ENCODE assay signal across 17 cellular contexts in genomic region chr9:27453860-27454553, GRCh38.
DNase-seq lines count a peak whose midpoint lies in the region; ATAC-seq and TF ChIP-seq lines count a peak whose summit lies in the region.
"Had no signal": no experiment of that assay in that cellular context is flagged by ENCODE, and none has a peak within 500 bp of the region (broad histone marks: within the 10 kb centered on the region; RNA-seq: fewer than 3 reads in every experiment).

No MANE protein-coding gene starts in this region.

- no peak overlapping the region for H3K27ac Mint-ChIP-seq in activated CD8-positive, alpha-beta T cell treated with anti-CD3 and anti-CD28 coated beads, Interleukin-2, amount 10 ng/mL, durations not matched to agents 7 days and 5 days
- no peak overlapping the region for H3K27ac Mint-ChIP-seq in CD8-positive, alpha-beta memory T cell

- H3K4me2 ChIP-seq in SK-N-SH (no peak overlapping the region), smooth muscle cell (no peak overlapping the region)

- DNase-seq in SK-N-SH = no peak
- DNase-seq in esophagus squamous epithelium (lab: John Stamatoyannopoulos, UW) = no peak
- DNase-seq in smooth muscle cell (lab: John Stamatoyannopoulos, UW; ENCODE audit: unreplicated experiment) = no peak
- no peak for DNase-seq in activated naive CD4-positive, alpha-beta T cell treated with Interleukin-2 at 50 U/mL for 16 hours
- no peak for DNase-seq in activated CD8-positive, alpha-beta T cell treated with anti-CD3 and anti-CD28 coated beads, Interleukin-2, amount 10 ng/mL, durations not matched to agents 7 days and 5 days
- DNase-seq in upper lobe of left lung = no peak
- no peak for DNase-seq in CD8-positive, alpha-beta memory T cell
- DNase-seq: AML-193; KBM-7; NCI-H1436 treated with DMSO at 0.1 percent for 48 hours; NCI-H2029 treated with DMSO at 0.1 percent for 48 hours; NCI-H2171 treated with DMSO at 0.1 percent for 48 hours; NCI-H446 treated with DMSO at 0.1 percent for 48 hours; NK-92 treated with Interleukin-12 subunit alpha and Interleukin-12 subunit beta, amount 100 ng/mL, for 24 hours; RPMI8226 had no signal

- H4K20me1 ChIP-seq in SK-N-SH (ENCODE audit: insufficient read depth) = no peaks in the 10 kb centered on the region
- H4K20me1 ChIP-seq in smooth muscle cell (ENCODE audit: low read depth) = no peaks in the 10 kb centered on the region

- H3K4me1 Mint-ChIP-seq in activated CD8-positive, alpha-beta T cell treated with anti-CD3 and anti-CD28 coated beads, Interleukin-2, amount 10 ng/mL, durations not matched to agents 7 days and 5 days (ENCODE audit: low read depth) = peaks cover 21% of the 10 kb centered on the region
- H3K4me1 Mint-ChIP-seq in CD8-positive, alpha-beta memory T cell = peaks cover 0 to 8% (median 5%) of the 10 kb centered on the region in 3 donors

- CTCF ChIA-PET in SK-N-SH (lab: Yijun Ruan, JAX) = no interaction called here
- CTCF ChIA-PET in activated CD8-positive, alpha-beta T cell treated with anti-CD3 and anti-CD28 coated beads, Interleukin-2, amount 10 ng/mL, durations not matched to agents 7 days and 5 days (lab: Charles Lee) = no interaction called here
- CTCF ChIA-PET in CD8-positive, alpha-beta memory T cell (lab: Charles Lee) = no interaction called here

- H3K27me3 ChIP-seq in SK-N-SH (ENCODE audit: insufficient read depth) = no peaks in the 10 kb centered on the region
- no peaks in the 10 kb centered on the region for H3K27me3 ChIP-seq in esophagus squamous epithelium
- no peaks in the 10 kb centered on the region for H3K27me3 ChIP-seq in smooth muscle cell (ENCODE audit: low read depth)
- H3K27me3 ChIP-seq in upper lobe of left lung = no peaks in the 10 kb centered on the region
- no peaks in the 10 kb centered on the region for H3K27me3 ChIP-seq in CD8-positive, alpha-beta memory T cell (ENCODE audit: insufficient read depth, low read length, poor library complexity, severe bottlenecking)

- 81% methylated on average over 6 of the region's 6 CpGs for WGBS in SK-N-SH (ENCODE audit: low lambda C conversion rate)
- 54 to 78% methylated on average over 6 of the region's 6 CpGs for WGBS in esophagus squamous epithelium, 2 donors
- 73% methylated on average over 6 of the region's 6 CpGs for WGBS in smooth muscle cell (ENCODE audit: low lambda C conversion rate)
- WGBS in upper lobe of left lung, 2 donors = 72 to 76% methylated on average over 6 of the region's 6 CpGs

- H3K79me2 ChIP-seq in SK-N-SH (ENCODE audit: insufficient read depth) (no peaks in the 10 kb centered on the region), smooth muscle cell (ENCODE audit: low read depth) (no peaks in the 10 kb centered on the region)

- TF ChIP-seq RAD21 in SK-N-SH (IDR thresholded peaks at IDR 0.05; ENCODE audit: low read length) = no peak

- H3K9ac ChIP-seq in SK-N-SH (no peak overlapping the region), smooth muscle cell (ENCODE audit: low read depth) (no peak overlapping the region)

- H3K27ac ChIP-seq in SK-N-SH (ENCODE audit: low read depth in 2 of 2, low read length in 1 of 2) = no peak overlapping the region
- H3K27ac ChIP-seq in esophagus squamous epithelium = peak overlapping the region in 3 of 4 donors; percentile 7 to 22 (median 16)
- peak overlapping the region; percentile 14 for H3K27ac ChIP-seq in smooth muscle cell (ENCODE audit: low read depth)
- H3K27ac ChIP-seq in upper lobe of left lung = no peak overlapping the region
- no peak overlapping the region for H3K27ac ChIP-seq in CD8-positive, alpha-beta memory T cell (ENCODE audit: low read depth, low read length)

- no peak overlapping the region for H3K4me3 Mint-ChIP-seq in activated CD8-positive, alpha-beta T cell treated with anti-CD3 and anti-CD28 coated beads, Interleukin-2, amount 10 ng/mL, durations not matched to agents 7 days and 5 days
- H3K4me3 Mint-ChIP-seq in CD8-positive, alpha-beta memory T cell = no peak overlapping the region

- no peaks in the 10 kb centered on the region for H3F3A ChIP-seq in SK-N-SH (replicated peaks; ENCODE audit: insufficient read depth)
- H3F3A ChIP-seq in smooth muscle cell (ENCODE audit: low read depth) = no peaks in the 10 kb centered on the region

- ATAC-seq in HG02610 (IDR thresholded peaks at IDR 0.05; ENCODE audit: unreplicated experiment) (peak; percentile 38), upper lobe of left lung (ENCODE audit: low FRiP score in 2 of 2) (no peak)
- no peak for ATAC-seq in activated CD8-positive, alpha-beta T cell treated with anti-CD3 and anti-CD28 coated beads, Interleukin-2, amount 10 ng/mL, durations not matched to agents 7 days and 5 days

- H3K36me3 ChIP-seq in SK-N-SH (replicated peaks in 1 of 2; ENCODE audit: control insufficient read depth in 1 of 2, insufficient read depth in 2 of 2, low read length in 1 of 2) (no peaks in the 10 kb centered on the region), esophagus squamous epithelium (peaks cover 0 to 6% (median 2%) of the 10 kb centered on the region in 3 donors), smooth muscle cell (ENCODE audit: low read depth) (no peaks in the 10 kb centered on the region), upper lobe of left lung (no peaks in the 10 kb centered on the region)
- H3K36me3 ChIP-seq in CD8-positive, alpha-beta memory T cell (ENCODE audit: insufficient read depth, low read length) = no peaks in the 10 kb centered on the region

- POLR2A ChIA-PET in SK-N-SH (lab: Yijun Ruan, JAX) = no interaction called here
- POLR2A ChIA-PET in activated CD8-positive, alpha-beta T cell treated with anti-CD3 and anti-CD28 coated beads, Interleukin-2, amount 10 ng/mL, durations not matched to agents 7 days and 5 days (lab: Charles Lee) = no interaction called here
- POLR2A ChIA-PET in CD8-positive, alpha-beta memory T cell (lab: Charles Lee) = no interaction called here

- no peaks in the 10 kb centered on the region for H3K27me3 Mint-ChIP-seq in activated CD8-positive, alpha-beta T cell treated with anti-CD3 and anti-CD28 coated beads, Interleukin-2, amount 10 ng/mL, durations not matched to agents 7 days and 5 days (ENCODE audit: low read depth)
- no peaks in the 10 kb centered on the region for H3K27me3 Mint-ChIP-seq in CD8-positive, alpha-beta memory T cell

- peaks cover 11% of the 10 kb centered on the region for H3K36me3 Mint-ChIP-seq in activated CD8-positive, alpha-beta T cell treated with anti-CD3 and anti-CD28 coated beads, Interleukin-2, amount 10 ng/mL, durations not matched to agents 7 days and 5 days (ENCODE audit: low read depth)
- peaks cover 0 to 10% (median 0%) of the 10 kb centered on the region in 3 donors for H3K36me3 Mint-ChIP-seq in CD8-positive, alpha-beta memory T cell

- no peaks in the 10 kb centered on the region for H3K9me3 ChIP-seq in SK-N-SH
- no peaks in the 10 kb centered on the region for H3K9me3 ChIP-seq in esophagus squamous epithelium
- H3K9me3 ChIP-seq in smooth muscle cell (replicated peaks; ENCODE audit: low read depth) = no peaks in the 10 kb centered on the region
- no peaks in the 10 kb centered on the region for H3K9me3 ChIP-seq in upper lobe of left lung
- H3K9me3 ChIP-seq in CD8-positive, alpha-beta memory T cell (ENCODE audit: low read length) = no peaks in the 10 kb centered on the region
- H3K9me3 ChIP-seq: HAP-1 had no signal

- no peaks in the 10 kb centered on the region for H3K4me1 ChIP-seq in SK-N-SH (ENCODE audit: control insufficient read depth in 1 of 2, insufficient read depth in 2 of 2, low read depth in 1 of 2, low read length in 1 of 2)
- H3K4me1 ChIP-seq in esophagus squamous epithelium = peaks cover 0 to 34% (median 13%) of the 10 kb centered on the region in 3 donors
- H3K4me1 ChIP-seq in smooth muscle cell (ENCODE audit: low read depth) = peaks cover 15% of the 10 kb centered on the region
- peaks cover 0 to 10% (median 6%) of the 10 kb centered on the region in 4 donors for H3K4me1 ChIP-seq in upper lobe of left lung
- H3K4me1 ChIP-seq in CD8-positive, alpha-beta memory T cell (ENCODE audit: insufficient read depth, low read length) = peaks cover 10% of the 10 kb centered on the region

- no peaks in the 10 kb centered on the region for H3K9me3 Mint-ChIP-seq in activated CD8-positive, alpha-beta T cell treated with anti-CD3 and anti-CD28 coated beads, Interleukin-2, amount 10 ng/mL, durations not matched to agents 7 days and 5 days (ENCODE audit: insufficient read depth)
- no peaks in the 10 kb centered on the region for H3K9me3 Mint-ChIP-seq in CD8-positive, alpha-beta memory T cell

- no peaks in the 10 kb centered on the region for H3K9me2 ChIP-seq in SK-N-SH

- H2AFZ ChIP-seq in SK-N-SH (ENCODE audit: low read depth) = no peak overlapping the region
- H2AFZ ChIP-seq in smooth muscle cell (ENCODE audit: low read depth) = no peak overlapping the region

- TF ChIP-seq EP300 in SK-N-SH (IDR thresholded peaks at IDR 0.05; ENCODE audit: borderline replicate concordance in 1 of 2, low read depth in 1 of 2, low read length in 1 of 2) (no peak), upper lobe of left lung (IDR thresholded peaks at IDR 0.05) (no peak)

- H3K4me3 ChIP-seq in SK-N-SH (ENCODE audit: low read depth in 2 of 2, low read length in 1 of 2) = no peak overlapping the region
- H3K4me3 ChIP-seq in esophagus squamous epithelium = no peak overlapping the region
- no peak overlapping the region for H3K4me3 ChIP-seq in smooth muscle cell
- H3K4me3 ChIP-seq in upper lobe of left lung = no peak overlapping the region
- H3K4me3 ChIP-seq in CD8-positive, alpha-beta memory T cell (ENCODE audit: low read length) = no peak overlapping the region
- H3K4me3 ChIP-seq: HAP-1 had no signal

- TF ChIP-seq CTCF in SK-N-SH (IDR thresholded peaks at IDR 0.05) (no peak), esophagus squamous epithelium (IDR thresholded peaks at IDR 0.05) (no peak), smooth muscle cell (IDR thresholded peaks at IDR 0.05; ENCODE audit: borderline replicate concordance, insufficient read depth, poor library complexity, severe bottlenecking) (no peak), upper lobe of left lung (IDR thresholded peaks at IDR 0.05) (no peak)

- intact Hi-C loops in esophagus squamous epithelium (cut with DNase I) = no loop called here

- no peak for TF ChIP-seq POLR2A in esophagus squamous epithelium (IDR thresholded peaks at IDR 0.05)
- TF ChIP-seq POLR2A in upper lobe of left lung (IDR thresholded peaks at IDR 0.05) = no peak

TF ChIP-seq in SK-N-SH, 30 proteins besides CTCF, POLR2A, EP300 and RAD21 (continues in another document):
- TF ChIP-seq, protein P1, sequence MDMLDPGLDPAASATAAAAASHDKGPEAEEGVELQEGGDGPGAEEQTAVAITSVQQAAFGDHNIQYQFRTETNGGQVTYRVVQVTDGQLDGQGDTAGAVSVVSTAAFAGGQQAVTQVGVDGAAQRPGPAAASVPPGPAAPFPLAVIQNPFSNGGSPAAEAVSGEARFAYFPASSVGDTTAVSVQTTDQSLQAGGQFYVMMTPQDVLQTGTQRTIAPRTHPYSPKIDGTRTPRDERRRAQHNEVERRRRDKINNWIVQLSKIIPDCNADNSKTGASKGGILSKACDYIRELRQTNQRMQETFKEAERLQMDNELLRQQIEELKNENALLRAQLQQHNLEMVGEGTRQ (IDR thresholded peaks at IDR 0.05; ENCODE audit: borderline replicate concordance, low read depth, low read length) = no peak
- TF ChIP-seq SIN3A (IDR thresholded peaks at IDR 0.05; ENCODE audit: borderline replicate concordance, low read depth, low read length) (no peak), FOXM1 (IDR thresholded peaks at IDR 0.05; ENCODE audit: low read depth) (no peak), EZH2phosphoT487 (IDR thresholded peaks at IDR 0.05; ENCODE audit: borderline replicate concordance, low read depth) (no peak)

Comparison
In these comparisons a context has a peak if more than half of its experiments do, and no peak if none do; other contexts are left out.
1. H3K27ac ChIP-seq: peak in esophagus squamous epithelium (3 of 4) and smooth muscle cell (single experiment); none in SK-N-SH (0 of 2), upper lobe of left lung (0 of 4) and CD8-positive, alpha-beta memory T cell (single experiment).